In genomic region chr13:98449273-98449672, GRCh38 we compare ENCODE assay signal across 15 cellular contexts.
DNase-seq lines count a peak whose midpoint lies in the region; ATAC-seq and TF ChIP-seq lines count a peak whose summit lies in the region.
"Had no signal": no experiment of that assay in that cellular context is flagged by ENCODE, and none has a peak within 500 bp of the region (broad histone marks: within the 10 kb centered on the region; RNA-seq: fewer than 3 reads in every experiment).

No MANE protein-coding gene starts in this region.

- no peak overlapping the region for H3K4me3 ChIP-seq in BLaER1
- H3K4me3 ChIP-seq in esophagus muscularis mucosa = no peak overlapping the region
- no peak overlapping the region for H3K4me3 ChIP-seq in prostate gland
- H3K4me3 ChIP-seq: left ventricle myocardium inferior, Peyer's patch had no signal

- H3K9ac ChIP-seq in BLaER1 = no peak overlapping the region

- no peak overlapping the region for H3K4me3 Mint-ChIP-seq in HFFc6
- H3K4me3 Mint-ChIP-seq: activated naive CD8-positive, alpha-beta T cell treated with anti-CD3 and anti-CD28 coated beads, Interleukin-2, amount 10 ng/mL, durations not matched to agents 7 days and 5 days; stimulated activated naive CD8-positive, alpha-beta T cell treated with anti-CD3 and anti-CD28 coated beads, Interleukin-15, amount 100 ng/mL, for 72 hours had no signal

- intact Hi-C loops in esophagus muscularis mucosa (cut with DNase I) = loop anchor here (5.0 kb wide), 2 partner anchors 223 to 393 kb away; no protein-coding TSS in a partner anchor
- intact Hi-C loops in prostate gland (cut with DNase I) = loop anchor here (5.0 to 10.0 kb wide), 4 partner anchors 128 to 594 kb away; partner anchors contain the start of gene STK24

- peaks cover 55% of the 10 kb centered on the region for H3K4me1 Mint-ChIP-seq in HFFc6 (ENCODE audit: low read depth)

- H3K36me3 Mint-ChIP-seq in HFFc6 (ENCODE audit: low read depth) = peaks cover 40% of the 10 kb centered on the region

- H4K20me1 ChIP-seq in BLaER1 = peaks cover 97% of the 10 kb centered on the region

- POLR2A ChIA-PET in HEK293T (lab: Yijun Ruan, JAX) = no interaction called here

- H3K4me2 ChIP-seq in BLaER1 = peak overlapping the region; percentile 86

- H3K36me3 ChIP-seq in BLaER1 (peaks cover 60% of the 10 kb centered on the region), esophagus muscularis mucosa (peaks cover 0 to 58% (median 41%) of the 10 kb centered on the region in 4 donors), prostate gland (no peaks in the 10 kb centered on the region)

- no peak for TF ChIP-seq EP300 in esophagus muscularis mucosa (IDR thresholded peaks at IDR 0.05)

- DNase-seq in HFFc6 (no peak), esophagus muscularis mucosa (ENCODE audit: extremely low spot score) (no peak), prostate gland (ENCODE audit: low spot score) (no peak), NCI-H524 (lab: John Stamatoyannopoulos, UW) (no peak), HEK293T (ENCODE audit: extremely low spot score) (no peak)
- DNase-seq: activated naive CD8-positive, alpha-beta T cell treated with anti-CD3 and anti-CD28 coated beads, Interleukin-2, amount 10 ng/mL, durations not matched to agents 7 days and 5 days; GF-D8; Karpas-422; left ventricle myocardium inferior; NCI-H1092 treated with DMSO at 0.1 percent for 48 hours; NCI-H774; Peyer's patch; stimulated activated naive CD8-positive, alpha-beta T cell treated with anti-CD3 and anti-CD28 coated beads, Interleukin-15, amount 100 ng/mL, for 72 hours had no signal

- CTCF ChIA-PET in HEK293T (lab: Yijun Ruan, JAX) = no interaction called here

- H3K27ac ChIP-seq in BLaER1 (no peak overlapping the region), esophagus muscularis mucosa (replicated peaks in 1 of 4) (peak overlapping the region in 3 of 4 donors; percentile 77 to 79 (median 79)), prostate gland (peak overlapping the region; percentile 66 to 70)

- H3K9me3 ChIP-seq in BLaER1 (no peaks in the 10 kb centered on the region), esophagus muscularis mucosa (no peaks in the 10 kb centered on the region), prostate gland (no peaks in the 10 kb centered on the region)
- H3K9me3 ChIP-seq: left ventricle myocardium inferior, Peyer's patch had no signal

- H3K27me3 Mint-ChIP-seq in HFFc6 (ENCODE audit: insufficient read depth) = peaks cover 25% of the 10 kb centered on the region
- H3K27me3 Mint-ChIP-seq: activated naive CD8-positive, alpha-beta T cell treated with anti-CD3 and anti-CD28 coated beads, Interleukin-2, amount 10 ng/mL, durations not matched to agents 7 days and 5 days; stimulated activated naive CD8-positive, alpha-beta T cell treated with anti-CD3 and anti-CD28 coated beads, Interleukin-15, amount 100 ng/mL, for 72 hours had no signal

- H3K9me3 Mint-ChIP-seq in HFFc6 = no peaks in the 10 kb centered on the region
- H3K9me3 Mint-ChIP-seq: activated naive CD8-positive, alpha-beta T cell treated with anti-CD3 and anti-CD28 coated beads, Interleukin-2, amount 10 ng/mL, durations not matched to agents 7 days and 5 days; stimulated activated naive CD8-positive, alpha-beta T cell treated with anti-CD3 and anti-CD28 coated beads, Interleukin-15, amount 100 ng/mL, for 72 hours had no signal

- no peak for ATAC-seq in HG02981 (IDR thresholded peaks at IDR 0.05; ENCODE audit: unreplicated experiment)
- ATAC-seq: stimulated activated naive CD8-positive, alpha-beta T cell treated with anti-CD3 and anti-CD28 coated beads, Interleukin-15, amount 100 ng/mL, for 72 hours had no signal

- 0 out of 2 replicates have a peak overlapping the region, but pooled peaks have one; percentile 9 for H3K27ac Mint-ChIP-seq in HFFc6
- H3K27ac Mint-ChIP-seq: activated naive CD8-positive, alpha-beta T cell treated with anti-CD3 and anti-CD28 coated beads, Interleukin-2, amount 10 ng/mL, durations not matched to agents 7 days and 5 days had no signal

- TF ChIP-seq CTCF in HFFc6 (IDR thresholded peaks at IDR 0.05) (no peak), esophagus muscularis mucosa (IDR thresholded peaks at IDR 0.05) (no peak), prostate gland (IDR thresholded peaks at IDR 0.05) (no peak)

- WGBS in esophagus muscularis mucosa = 81% methylated on average over 15 of the region's 16 CpGs
- 72% methylated on average over 16 of the region's 16 CpGs for WGBS in prostate gland

- H3K27me3 ChIP-seq in BLaER1 (no peaks in the 10 kb centered on the region), esophagus muscularis mucosa (no peaks in the 10 kb centered on the region), prostate gland (replicated peaks; ENCODE audit: insufficient read depth) (no peaks in the 10 kb centered on the region)
- H3K27me3 ChIP-seq: Peyer's patch had no signal

- H3K4me1 ChIP-seq in BLaER1 = peaks cover 62% of the 10 kb centered on the region
- peaks cover 56 to 77% (median 64%) of the 10 kb centered on the region in 4 donors for H3K4me1 ChIP-seq in esophagus muscularis mucosa
- peaks cover 16% of the 10 kb centered on the region for H3K4me1 ChIP-seq in prostate gland (replicated peaks)

- no peak for TF ChIP-seq POLR2A in esophagus muscularis mucosa (IDR thresholded peaks at IDR 0.05; ENCODE audit: low read depth)
- no peak for TF ChIP-seq POLR2A in prostate gland (IDR thresholded peaks at IDR 0.05)

TF ChIP-seq in HEK293T, 16 proteins besides CTCF, POLR2A, EP300 and RAD21:
- no peak for TF ChIP-seq ELF4 (IDR thresholded peaks at IDR 0.05)
- no peak for TF ChIP-seq ZNF384 (IDR thresholded peaks at IDR 0.05)
- TF ChIP-seq FOXA1 (IDR thresholded peaks at IDR 0.05) = no peak
- no peak for TF ChIP-seq NFRKB (IDR thresholded peaks at IDR 0.05)
- TF ChIP-seq FOXK2 (IDR thresholded peaks at IDR 0.05) = no peak
- TF ChIP-seq, protein P1, sequence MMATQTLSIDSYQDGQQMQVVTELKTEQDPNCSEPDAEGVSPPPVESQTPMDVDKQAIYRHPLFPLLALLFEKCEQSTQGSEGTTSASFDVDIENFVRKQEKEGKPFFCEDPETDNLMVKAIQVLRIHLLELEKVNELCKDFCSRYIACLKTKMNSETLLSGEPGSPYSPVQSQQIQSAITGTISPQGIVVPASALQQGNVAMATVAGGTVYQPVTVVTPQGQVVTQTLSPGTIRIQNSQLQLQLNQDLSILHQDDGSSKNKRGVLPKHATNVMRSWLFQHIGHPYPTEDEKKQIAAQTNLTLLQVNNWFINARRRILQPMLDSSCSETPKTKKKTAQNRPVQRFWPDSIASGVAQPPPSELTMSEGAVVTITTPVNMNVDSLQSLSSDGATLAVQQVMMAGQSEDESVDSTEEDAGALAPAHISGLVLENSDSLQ (IDR thresholded peaks at IDR 0.05) = no peak
- no peak for TF ChIP-seq SP1 (IDR thresholded peaks at IDR 0.05)
- no peak for TF ChIP-seq BHLHE40 (IDR thresholded peaks at IDR 0.05; ENCODE audit: borderline replicate concordance)
- TF ChIP-seq SUZ12 (IDR thresholded peaks at IDR 0.05) = no peak
- no peak for TF ChIP-seq HDGF (IDR thresholded peaks at IDR 0.05; ENCODE audit: borderline replicate concordance)
- no peak for TF ChIP-seq FOXM1 (IDR thresholded peaks at IDR 0.05; ENCODE audit: borderline replicate concordance)
